ENCODE assay signal across 23 cellular contexts in the genomic region with DNA sequence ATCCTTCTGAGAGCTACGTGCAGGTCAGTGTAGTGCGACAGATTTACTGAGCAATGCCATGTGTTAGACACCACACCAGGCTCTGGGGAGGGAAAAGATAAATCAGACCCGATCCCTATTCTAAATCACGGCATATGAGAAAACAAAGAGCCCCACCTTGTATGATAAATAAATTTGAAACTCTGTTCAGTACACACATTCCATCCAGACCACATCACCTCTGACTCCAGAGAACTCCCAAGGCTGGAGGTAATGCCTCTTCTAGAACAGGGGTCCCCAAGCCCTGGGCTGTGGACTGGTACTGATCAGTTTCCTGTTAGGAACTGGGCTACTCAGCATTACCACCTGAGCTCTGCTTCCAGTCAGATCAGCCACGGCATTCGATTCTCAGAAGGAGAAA.
"Had no signal": no experiment of that assay in that cellular context is flagged by ENCODE, and none has a peak within 500 bp of the region (broad histone marks: within the 10 kb centered on the region; RNA-seq: fewer than 3 reads in every experiment).

No MANE protein-coding gene starts in this region.

- DNase-seq: dorsolateral prefrontal cortex; effector CD4-positive, alpha-beta T cell; gastrocnemius medialis; head of caudate nucleus; kidney; left lung; mammary epithelial cell; natural killer cell; right lobe of liver; small intestine; stimulated activated CD4-positive, alpha-beta T cell treated with anti-CD3 and anti-CD28 coated beads, Interleukin-15, amount 100 ng/mL, for 24 hours; stimulated activated CD4-positive, alpha-beta T cell treated with anti-CD3 and anti-CD28 coated beads, Interleukin-2, amount 100 ng/mL, for 48 hours; stimulated activated naive B cell treated with anti-CD40 and anti-IgM and Interleukin-4, amounts not matched to agents 10 μg/mL and 1 μg/mL and 100 μg/mL, for 72 hours; transverse colon; upper lobe of right lung; uterus had no signal

- H3K36me3 Mint-ChIP-seq: natural killer cell; neural progenitor cell; stimulated activated naive B cell treated with anti-CD40 and anti-IgM and Interleukin-4, amounts not matched to agents 10 μg/mL and 1 μg/mL and 100 μg/mL, for 72 hours had no signal

- H2AFZ ChIP-seq: neural progenitor cell, parathyroid adenoma had no signal

- H3K4me1 Mint-ChIP-seq: stimulated activated naive B cell treated with anti-CD40 and anti-IgM and Interleukin-4, amounts not matched to agents 10 μg/mL and 1 μg/mL and 100 μg/mL, for 72 hours had no signal

- H3K9me3 ChIP-seq: esophagus muscularis mucosa, gastrocnemius medialis, left lung, right lobe of liver, suprapubic skin, transverse colon, upper lobe of right lung, uterus had no signal

- H3K27ac ChIP-seq: dorsolateral prefrontal cortex, epithelial cell of prostate, esophagus muscularis mucosa, gastrocnemius medialis, left lung, neural progenitor cell, parathyroid adenoma, right lobe of liver, suprapubic skin, transverse colon, upper lobe of right lung, uterus had no signal

- H3K79me2 ChIP-seq: parathyroid adenoma had no signal

- H3K9ac ChIP-seq: neural progenitor cell, parathyroid adenoma had no signal

- H3K36me3 ChIP-seq: esophagus muscularis mucosa, gastrocnemius medialis, left lung, neural progenitor cell, right lobe of liver, suprapubic skin, transverse colon, upper lobe of right lung, uterus had no signal

- ATAC-seq: gastrocnemius medialis; left lung; natural killer cell; right lobe of liver; stimulated activated naive B cell treated with anti-CD40 and anti-IgM and Interleukin-4, amounts not matched to agents 10 μg/mL and 1 μg/mL and 100 μg/mL, for 72 hours had no signal

- H3K4me3 Mint-ChIP-seq: natural killer cell; neural progenitor cell; stimulated activated naive B cell treated with anti-CD40 and anti-IgM and Interleukin-4, amounts not matched to agents 10 μg/mL and 1 μg/mL and 100 μg/mL, for 72 hours; stimulated activated naive CD8-positive, alpha-beta T cell treated with anti-CD3 and anti-CD28 coated beads, Interleukin-15, Interleukin-2, amounts not matched to agents 100 ng/mL and 50 ng/mL, for 24 hours had no signal

- H3K4me2 ChIP-seq: neural progenitor cell had no signal

- H3K27me3 ChIP-seq: dorsolateral prefrontal cortex, esophagus muscularis mucosa, gastrocnemius medialis, left lung, neural progenitor cell, right lobe of liver, suprapubic skin, transverse colon, upper lobe of right lung, uterus had no signal

- H3K9me3 Mint-ChIP-seq: natural killer cell; neural progenitor cell; stimulated activated naive CD8-positive, alpha-beta T cell treated with anti-CD3 and anti-CD28 coated beads, Interleukin-15, Interleukin-2, amounts not matched to agents 100 ng/mL and 50 ng/mL, for 24 hours had no signal

- H3K27me3 Mint-ChIP-seq: progenitor cell of endocrine pancreas; stimulated activated naive CD8-positive, alpha-beta T cell treated with anti-CD3 and anti-CD28 coated beads, Interleukin-15, Interleukin-2, amounts not matched to agents 100 ng/mL and 50 ng/mL, for 24 hours had no signal

- H3K4me3 ChIP-seq: dorsolateral prefrontal cortex, esophagus muscularis mucosa, gastrocnemius medialis, left lung, neural progenitor cell, right lobe of liver, suprapubic skin, transverse colon, upper lobe of right lung, uterus had no signal

- H3K27ac Mint-ChIP-seq: natural killer cell; neural progenitor cell; progenitor cell of endocrine pancreas; stimulated activated naive B cell treated with anti-CD40 and anti-IgM and Interleukin-4, amounts not matched to agents 10 μg/mL and 1 μg/mL and 100 μg/mL, for 72 hours; stimulated activated naive CD8-positive, alpha-beta T cell treated with anti-CD3 and anti-CD28 coated beads, Interleukin-15, Interleukin-2, amounts not matched to agents 100 ng/mL and 50 ng/mL, for 24 hours had no signal

- H3K4me1 ChIP-seq: gastrocnemius medialis, left lung, neural progenitor cell, parathyroid adenoma, right lobe of liver, suprapubic skin, transverse colon, upper lobe of right lung, uterus had no signal
